Comparison of ENCODE assay signal across 17 cellular contexts in genomic region chr3:159380891-159381290, GRCh38.
"Had no signal": no experiment of that assay in that cellular context is flagged by ENCODE, and none has a peak within 500 bp of the region (broad histone marks: within the 10 kb centered on the region; RNA-seq: fewer than 3 reads in every experiment).

No MANE protein-coding gene starts in this region.

- H3K4me1 ChIP-seq: esophagus muscularis mucosa had no signal

- H3K4me3 Mint-ChIP-seq: mesothelial cell of epicardium; nephron progenitor cell; stimulated activated naive B cell treated with anti-CD40 and anti-IgM and Interleukin-4, amounts not matched to agents 10 μg/mL and 1 μg/mL and 100 μg/mL, for 72 hours; T-helper 17 cell had no signal

- DNase-seq: activated CD4-positive, alpha-beta T cell treated with anti-CD3 and anti-CD28 coated beads for 1 hour; activated gamma-delta T cell; amniotic stem cell; dermis blood vessel endothelial cell; effector memory CD4-positive, alpha-beta T cell; left colon; nephron progenitor cell; nucleus accumbens; posterior cingulate gyrus; retina; stimulated activated naive B cell treated with anti-CD40 and anti-IgM and Interleukin-4, amounts not matched to agents 10 μg/mL and 1 μg/mL and 100 μg/mL, for 72 hours; T-helper 17 cell; WERI-Rb-1 had no signal

- H3K4me1 Mint-ChIP-seq: stimulated activated naive B cell treated with anti-CD40 and anti-IgM and Interleukin-4, amounts not matched to agents 10 μg/mL and 1 μg/mL and 100 μg/mL, for 72 hours; T-helper 17 cell had no signal

- H3K27ac ChIP-seq: esophagus muscularis mucosa, WERI-Rb-1 had no signal

- H3K9me3 ChIP-seq: esophagus muscularis mucosa had no signal

- H3K27me3 ChIP-seq: esophagus muscularis mucosa had no signal

- H3K4me3 ChIP-seq: esophagus muscularis mucosa, smooth muscle cell had no signal

- H3K36me3 ChIP-seq: esophagus muscularis mucosa, WERI-Rb-1 had no signal

- H3K27ac Mint-ChIP-seq: activated naive CD4-positive, alpha-beta T cell treated with anti-CD3 and anti-CD28 coated beads, Interleukin-2, amount 50 U/mL, for 72 hours; mesothelial cell of epicardium; nephron progenitor cell; stimulated activated naive B cell treated with anti-CD40 and anti-IgM and Interleukin-4, amounts not matched to agents 10 μg/mL and 1 μg/mL and 100 μg/mL, for 72 hours; T-helper 17 cell had no signal

- H3K27me3 Mint-ChIP-seq: stimulated activated naive B cell treated with anti-CD40 and anti-IgM and Interleukin-4, amounts not matched to agents 10 μg/mL and 1 μg/mL and 100 μg/mL, for 72 hours; T-helper 17 cell had no signal

- H3K36me3 Mint-ChIP-seq: mesothelial cell of epicardium; stimulated activated naive B cell treated with anti-CD40 and anti-IgM and Interleukin-4, amounts not matched to agents 10 μg/mL and 1 μg/mL and 100 μg/mL, for 72 hours had no signal

- ATAC-seq: activated naive CD4-positive, alpha-beta T cell treated with anti-CD3 and anti-CD28 coated beads, Interleukin-2, amount 50 U/mL, for 72 hours; left colon; stimulated activated naive B cell treated with anti-CD40 and anti-IgM and Interleukin-4, amounts not matched to agents 10 μg/mL and 1 μg/mL and 100 μg/mL, for 72 hours; T-helper 17 cell had no signal
